ENCODE assay signal across 10 cellular contexts in genomic region chr12:94954029-94954685, GRCh38. TPM values are rescaled to one million over a fixed set of nuclear protein-coding genes. Genes with fewer than 3 reads are reported as not detected.
DNase-seq lines count a peak whose midpoint lies in the region; ATAC-seq, FAIRE-seq and TF ChIP-seq lines count a peak whose summit lies in the region.
"Had no signal": no experiment of that assay in that cellular context is flagged by ENCODE, and none has a peak within 500 bp of the region (broad histone marks: within the 10 kb centered on the region; RNA-seq: fewer than 3 reads in every experiment).

No MANE protein-coding gene starts in this region.

- WGBS in pancreas, 2 donors, result 0 to 4% methylated on average over 1 of the region's 1 CpG

- peaks cover 4% of the 10 kb centered on the region; the same call in 1 of the 2 replicates for H3K9me2 ChIP-seq in GM23338 (ENCODE audit: insufficient read depth)

- no peak overlapping the region for H3K27ac Mint-ChIP-seq in GM23338

- H3K9ac ChIP-seq in kidney (ENCODE audit: low read length in 2 of 2), result no peak overlapping the region

- peaks cover 8% of the 10 kb centered on the region for H3K4me1 Mint-ChIP-seq in GM23338

- FAIRE-seq in GM12891 (lab: Jason Lieb, UNC) (peak; percentile 48), pancreas (lab: Jason Lieb, UNC) (no peak), kidney (lab: Jason Lieb, UNC) (no peak)

- no peaks in the 10 kb centered on the region for H3K27me3 ChIP-seq in pancreas
- no peaks in the 10 kb centered on the region for H3K27me3 ChIP-seq in GM23338 (ENCODE audit: insufficient read depth)

- H3K27ac ChIP-seq in epithelial cell of prostate (peak overlapping the region; percentile 87), pancreas (no peak overlapping the region), kidney (ENCODE audit: low read depth in 2 of 2, low read length in 2 of 2) (no peak overlapping the region), GM23338 (ENCODE audit: low read depth) (no peak overlapping the region)

- H3K4me1 ChIP-seq in pancreas, result no peaks in the 10 kb centered on the region
- H3K4me1 ChIP-seq in kidney (ENCODE audit: control insufficient read depth in 1 of 2, insufficient read depth in 1 of 2, low read depth in 1 of 2, low read length in 2 of 2), result no peaks in the 10 kb centered on the region
- no peaks in the 10 kb centered on the region for H3K4me1 ChIP-seq in GM23338 (ENCODE audit: insufficient read depth)

- no peaks in the 10 kb centered on the region for H3K9me3 ChIP-seq in pancreas
- H3K9me3 ChIP-seq in kidney (ENCODE audit: control insufficient read depth in 1 of 2, low read length in 2 of 2), result no peaks in the 10 kb centered on the region

- no peaks in the 10 kb centered on the region for H3K27me3 Mint-ChIP-seq in GM23338 (ENCODE audit: insufficient read depth, low read depth, poor library complexity)

- no peaks in the 10 kb centered on the region for H3K36me3 Mint-ChIP-seq in GM23338 (ENCODE audit: low read depth)

- no peaks in the 10 kb centered on the region for H3K79me2 ChIP-seq in GM23338 (replicated peaks; ENCODE audit: insufficient read depth)

- no peaks in the 10 kb centered on the region for H3K36me3 ChIP-seq in pancreas
- no peaks in the 10 kb centered on the region for H3K36me3 ChIP-seq in kidney (ENCODE audit: control insufficient read depth in 1 of 2, insufficient read depth in 2 of 2, low read length in 2 of 2)
- no peaks in the 10 kb centered on the region for H3K36me3 ChIP-seq in GM23338 (ENCODE audit: insufficient read depth)

- no peak for TF ChIP-seq POLR2A in GM12891 (IDR thresholded peaks at IDR 0.05; ENCODE audit: low read depth, low read length)

- H3F3A ChIP-seq in GM23338 (replicated peaks; ENCODE audit: low read depth), result no peaks in the 10 kb centered on the region

- H3K4me2 ChIP-seq in GM23338, result no peak overlapping the region

- H3K4me3 Mint-ChIP-seq in GM23338, result no peak overlapping the region

- ATAC-seq in pancreas (peak; percentile 82 to 95 (median 94)), GM23338 (no peak)

- intact Hi-C loops in pancreas (cut with DNase I), result no loop called here
- intact Hi-C loops in kidney (cut with DNase I), result no loop called here

- no peaks in the 10 kb centered on the region for H3K9me3 Mint-ChIP-seq in GM23338

- TF ChIP-seq CTCF in pancreas (IDR thresholded peaks at IDR 0.05) (no peak), kidney (IDR thresholded peaks at IDR 0.05; ENCODE audit: borderline replicate concordance, extremely low read depth, insufficient read depth) (no peak), GM23338 (conservative IDR thresholded peaks at IDR 0.05; ENCODE audit: low read depth in 2 of 2) (no peak)

- H4K20me1 ChIP-seq in GM23338 (replicated peaks; ENCODE audit: insufficient read depth), result no peaks in the 10 kb centered on the region

- H3K4me3 ChIP-seq in pancreas (no peak overlapping the region), kidney (ENCODE audit: low read length in 2 of 2) (no peak overlapping the region), GM23338 (no peak overlapping the region)

- DNase-seq in GM12891 (ENCODE audit: insufficient read length, low spot score), result no peak
- peak; percentile 48 for DNase-seq in NCI-H524 treated with DMSO at 0.1 percent for 48 hours (lab: John Stamatoyannopoulos, UW)
- peak; percentile 95 for DNase-seq in epithelial cell of prostate (ENCODE audit: low read depth, low spot score)
- peak in 2 of 6 donors; percentile 5 to 51 for DNase-seq in pancreas
- no peak for DNase-seq in activated CD4-positive, alpha-beta T cell treated with anti-CD3 and anti-CD28 coated beads, Interleukin-2, amount 50 U/mL, for 4 hours
- DNase-seq in kidney, result no peak
- DNase-seq in GM23338 (ENCODE audit: low spot score), result no peak
- no peak for DNase-seq in activated effector memory CD4-positive, alpha-beta T cell treated with Interleukin-2 at 50 U/mL for 16 hours
- DNase-seq: GF-D8, NCI-H510A treated with DMSO at 0.1 percent for 48 hours had no signal

- no peak overlapping the region for H2AFZ ChIP-seq in GM23338

TF ChIP-seq in GM12891, 5 proteins besides CTCF, POLR2A, EP300 and RAD21:
- no peak for TF ChIP-seq SPI1 (IDR thresholded peaks at IDR 0.05; ENCODE audit: low read depth, low read length)
- TF ChIP-seq POLR2AphosphoS5 (IDR thresholded peaks at IDR 0.05; ENCODE audit: low read depth, low read length), result no peak
- no peak for TF ChIP-seq TAF1 (IDR thresholded peaks at IDR 0.05; ENCODE audit: low read depth, low read length)
- TF ChIP-seq POU2F2 (IDR thresholded peaks at IDR 0.05; ENCODE audit: low read depth, low read length), result no peak
- no peak for TF ChIP-seq PAX5 (IDR thresholded peaks at IDR 0.05; ENCODE audit: insufficient read depth, low read length, severe bottlenecking)

TF ChIP-seq in GM23338, 12 proteins besides CTCF, POLR2A, EP300 and RAD21:
- TF ChIP-seq POLR2AphosphoS5 (IDR thresholded peaks at IDR 0.05; ENCODE audit: low read depth) (no peak), ZNF462 (CRISPR knock-in tag; IDR thresholded peaks at IDR 0.05) (no peak), NANOG (IDR thresholded peaks at IDR 0.05; ENCODE audit: borderline replicate concordance) (no peak)

RNA-seq across cellular contexts. Expression of gene NDUFA12, which starts 49.3 kb away (rescaled TPM):
- 277 TPM for polyA plus RNA-seq in GM12891 (2012; ENCODE audit: low read depth, missing spikeins)
- total RNA-seq in pancreas (10 to 100 TPM; 20.7 to 37.9 (median 30.2) TPM), kidney (79.0 TPM)
- polyA plus RNA-seq in pancreas (10 to 100 TPM; 33.7 to 68.0 TPM), kidney (ENCODE audit: insufficient read depth, low read depth, low replicate concordance) (246 TPM), GM23338 (2016; fragmentation: Nextera tagmentation; extraction: Ambion mirVana) (373 and 386 TPM in 2 replicates)
- total RNA-seq in GM23338 (2014; rRNA removed; shearing (Covaris generic)), result 84.9 and 123 TPM in 2 replicates

Comparison
In these comparisons a context has a peak if more than half of its experiments do, and no peak if none do; other contexts are left out.
1. DNase-seq: peak in NCI-H524 treated with DMSO at 0.1 percent for 48 hours (single experiment) and epithelial cell of prostate (single experiment); none in GM12891 (single experiment), activated CD4-positive, alpha-beta T cell treated with anti-CD3 and anti-CD28 coated beads, Interleukin-2, amount 50 U/mL, for 4 hours (0 of 2), kidney (single experiment), GM23338 (single experiment) and activated effector memory CD4-positive, alpha-beta T cell treated with Interleukin-2 at 50 U/mL for 16 hours (single experiment).